ENCODE assay signal across 8 cellular contexts in genomic region chr2:234981197-234982095, GRCh38. TPM values are rescaled to one million over a fixed set of nuclear protein-coding genes. Genes with fewer than 3 reads are reported as not detected.
DNase-seq lines count a peak whose midpoint lies in the region; ATAC-seq and TF ChIP-seq lines count a peak whose summit lies in the region.

No MANE protein-coding gene starts in this region.

- H3K27ac ChIP-seq in RWPE1 (peak overlapping the region; percentile 91), prostate gland (peak overlapping the region; percentile 77 to 79)

- CTCF ChIA-PET in RWPE1 (lab: Yijun Ruan, JAX), result interaction anchor here (0.7 kb wide), 1 partner anchor 118 kb away, joined by 4 read pairs; no protein-coding TSS in a partner anchor

- no peaks in the 10 kb centered on the region for H3K36me3 ChIP-seq in ES-I3 (ENCODE audit: insufficient read depth, low read length)
- H3K36me3 ChIP-seq in prostate gland, result no peaks in the 10 kb centered on the region

- 16% methylated on average over 26 of the region's 26 CpGs for WGBS in prostate gland

- TF ChIP-seq CTCF in RWPE1 (conservative IDR thresholded peaks at IDR 0.05; ENCODE audit: low read depth) (no peak), prostate gland (IDR thresholded peaks at IDR 0.05) (no peak)

- no peak for ATAC-seq in HG03135 (IDR thresholded peaks at IDR 0.05; ENCODE audit: unreplicated experiment)
- no peak for ATAC-seq in HG02973 (IDR thresholded peaks at IDR 0.05; ENCODE audit: unreplicated experiment)
- ATAC-seq in HG02981 (IDR thresholded peaks at IDR 0.05; ENCODE audit: unreplicated experiment), result no peak

- DNase-seq in RWPE1 (ENCODE audit: low spot score), result peak; percentile 95
- DNase-seq in glomerular endothelial cell (ENCODE audit: extremely low read depth, low read depth, low spot score), result peak; percentile 95
- DNase-seq in prostate gland (ENCODE audit: low spot score), result no peak
- DNase-seq in activated effector memory CD4-positive, alpha-beta T cell treated with Interleukin-2 at 50 U/mL for 16 hours, result no peak

- peaks cover 50% of the 10 kb centered on the region for H3K4me1 ChIP-seq in ES-I3 (ENCODE audit: insufficient read depth, low read length)
- H3K4me1 ChIP-seq in prostate gland (replicated peaks), result peaks cover 32% of the 10 kb centered on the region

- intact Hi-C loops in prostate gland (cut with DNase I), result no loop called here

- H3K9me3 ChIP-seq in ES-I3 (ENCODE audit: control insufficient read depth, insufficient read depth, low read length) (peaks cover 4% of the 10 kb centered on the region; the same call in 1 of the 2 replicates), prostate gland (no peaks in the 10 kb centered on the region)

- H3K27me3 ChIP-seq in prostate gland (replicated peaks; ENCODE audit: insufficient read depth), result no peaks in the 10 kb centered on the region

- POLR2A ChIA-PET in RWPE1 (lab: Yijun Ruan, JAX; ENCODE audit: low non-redundant PET), result no interaction called here

- peak overlapping the region in 1 of 2 donors; percentile 13 for H3K4me3 ChIP-seq in prostate gland

- TF ChIP-seq POLR2A in prostate gland (IDR thresholded peaks at IDR 0.05), result no peak

- peak overlapping the region; percentile 9 for H3K9ac ChIP-seq in ES-I3 (ENCODE audit: low read depth, low read length)

RNA-seq across cellular contexts. Expression of gene SH3BP4, which starts 29.6 kb away (rescaled TPM):
- total RNA-seq in glomerular endothelial cell (62.5 and 70.5 TPM in 2 replicates), prostate gland (100 to 1,000 TPM in 1 of 2 donors, 10 to 100 TPM in 1; 86.7 to 134 TPM)

Comparison
In these comparisons a context has a peak if more than half of its experiments do, and no peak if none do; other contexts are left out.
1. DNase-seq: peak in RWPE1 (single experiment) and glomerular endothelial cell (single experiment); none in prostate gland (single experiment) and activated effector memory CD4-positive, alpha-beta T cell treated with Interleukin-2 at 50 U/mL for 16 hours (single experiment).